ENCODE assay signal across 8 cellular contexts in genomic region chr19:55676384-55676783, GRCh38. TPM values are rescaled to one million over a fixed set of nuclear protein-coding genes. Genes with fewer than 3 reads are reported as not detected.
DNase-seq lines count a peak whose midpoint lies in the region; ATAC-seq lines count a peak whose summit lies in the region.

No MANE protein-coding gene starts in this region.

- H3K27me3 ChIP-seq in CD4-positive, CD25-positive, alpha-beta regulatory T cell (ENCODE audit: control insufficient read depth, insufficient read depth, low read length), result no peaks in the 10 kb centered on the region

- peaks cover 40% of the 10 kb centered on the region for H3K4me1 ChIP-seq in CD4-positive, CD25-positive, alpha-beta regulatory T cell (ENCODE audit: control insufficient read depth, insufficient read depth, low read length, poor library complexity, severe bottlenecking)

- H3K4me3 Mint-ChIP-seq in CD4-positive, CD25-positive, alpha-beta regulatory T cell, result peak overlapping the region; percentile 94 to 100 (median 99)
- H3K4me3 Mint-ChIP-seq in naive thymus-derived CD8-positive, alpha-beta T cell, result peak overlapping the region; percentile 86 to 98 (median 96)

- no peaks in the 10 kb centered on the region for H3K9me3 ChIP-seq in CD4-positive, CD25-positive, alpha-beta regulatory T cell (ENCODE audit: control insufficient read depth in 2 of 2, low read length in 2 of 2)

- H3K36me3 ChIP-seq in CD4-positive, CD25-positive, alpha-beta regulatory T cell (ENCODE audit: control insufficient read depth, insufficient read depth, low read length), result peaks cover 48% of the 10 kb centered on the region

- H3K4me1 Mint-ChIP-seq in CD4-positive, CD25-positive, alpha-beta regulatory T cell, result peaks cover 19 to 70% (median 27%) of the 10 kb centered on the region in 4 donors
- H3K4me1 Mint-ChIP-seq in naive thymus-derived CD8-positive, alpha-beta T cell, result peaks cover 36 to 78% (median 66%) of the 10 kb centered on the region in 4 donors

- H3K4me3 ChIP-seq in CD4-positive, CD25-positive, alpha-beta regulatory T cell (ENCODE audit: low read depth, low read length), result peak overlapping the region; percentile 95

- ATAC-seq in CD4-positive, CD25-positive, alpha-beta regulatory T cell (ENCODE audit: low read depth in 2 of 2), result no peak
- no peak for ATAC-seq in naive thymus-derived CD8-positive, alpha-beta T cell
- ATAC-seq in HG03196 (IDR thresholded peaks at IDR 0.05; ENCODE audit: unreplicated experiment), result no peak

- POLR2A ChIA-PET in naive thymus-derived CD8-positive, alpha-beta T cell (lab: Charles Lee), result interaction anchor here (1.0 to 1.9 kb wide), 2 partner anchors 10 to 22 kb away, joined by 3 to 5 read pairs; partner anchors contain the start of gene U2AF2

- H3K27me3 Mint-ChIP-seq in CD4-positive, CD25-positive, alpha-beta regulatory T cell, result no peaks in the 10 kb centered on the region
- no peaks in the 10 kb centered on the region for H3K27me3 Mint-ChIP-seq in naive thymus-derived CD8-positive, alpha-beta T cell

- peak overlapping the region in 2 of 3 donors; percentile 92 to 97 for H3K27ac Mint-ChIP-seq in CD4-positive, CD25-positive, alpha-beta regulatory T cell
- H3K27ac Mint-ChIP-seq in naive thymus-derived CD8-positive, alpha-beta T cell, result peak overlapping the region in 7 of 10 donors; percentile 70 to 97 (median 87)

- H3K9me3 Mint-ChIP-seq in CD4-positive, CD25-positive, alpha-beta regulatory T cell, result peaks cover 0 to 3% (median 0%) of the 10 kb centered on the region in 7 donors
- H3K9me3 Mint-ChIP-seq in naive thymus-derived CD8-positive, alpha-beta T cell, result no peaks in the 10 kb centered on the region

- DNase-seq in CD4-positive, CD25-positive, alpha-beta regulatory T cell, result no peak
- DNase-seq in NCI-H69 (lab: John Stamatoyannopoulos, UW) (peak; percentile 11), dermis blood vessel endothelial cell (peak; percentile 27), GM19238 (ENCODE audit: insufficient read length, low spot score) (no peak), NCI-H526 treated with DMSO at 0.1 percent for 48 hours (lab: John Stamatoyannopoulos, UW) (no peak)
- DNase-seq in naive thymus-derived CD8-positive, alpha-beta T cell, result no peak
- DNase-seq in activated CD4-positive, CD25-positive, alpha-beta regulatory T cell (lab: John Stamatoyannopoulos, UW), result no peak

- H3K27ac ChIP-seq in CD4-positive, CD25-positive, alpha-beta regulatory T cell (ENCODE audit: insufficient read depth, low read length, poor library complexity, severe bottlenecking), result no peak overlapping the region

- H3K36me3 Mint-ChIP-seq in CD4-positive, CD25-positive, alpha-beta regulatory T cell, result peaks cover 18% of the 10 kb centered on the region
- H3K36me3 Mint-ChIP-seq in naive thymus-derived CD8-positive, alpha-beta T cell, result peaks cover 2 to 61% (median 4%) of the 10 kb centered on the region in 3 donors

RNA-seq across cellular contexts. Expression of gene EPN1, which starts 1.4 kb away (rescaled TPM):
- total RNA-seq in CD4-positive, CD25-positive, alpha-beta regulatory T cell, result 46.1 TPM
- polyA plus RNA-seq in CD4-positive, CD25-positive, alpha-beta regulatory T cell, result 1 to 10 TPM; 6.3 to 8.3 (median 7.6) TPM
- total RNA-seq in dermis blood vessel endothelial cell, result 71.6 and 243 TPM in 2 replicates
- 10 to 100 TPM; 49.5 to 52.2 TPM for total RNA-seq in naive thymus-derived CD8-positive, alpha-beta T cell
- polyA plus RNA-seq in naive thymus-derived CD8-positive, alpha-beta T cell, result 10 to 100 TPM in 1 of 3 donors, 1 to 10 TPM in 2; 5.5 to 15.8 (median 7.5) TPM

RNA-seq across cellular contexts. Expression of gene U2AF2, which starts 21.5 kb away (rescaled TPM):
- total RNA-seq in CD4-positive, CD25-positive, alpha-beta regulatory T cell, result 283 TPM
- 1 to 10 TPM; 7.2 to 9.3 (median 8.2) TPM for polyA plus RNA-seq in CD4-positive, CD25-positive, alpha-beta regulatory T cell
- 84.1 and 172 TPM in 2 replicates for total RNA-seq in dermis blood vessel endothelial cell
- 100 to 1,000 TPM; 284 to 289 TPM for total RNA-seq in naive thymus-derived CD8-positive, alpha-beta T cell
- 10 to 100 TPM in 1 of 3 donors, 1 to 10 TPM in 2; 6.6 to 10.6 (median 8.1) TPM for polyA plus RNA-seq in naive thymus-derived CD8-positive, alpha-beta T cell

RNA-seq across cellular contexts. Expression of gene CCDC106, which starts 28.4 kb away (rescaled TPM):
- total RNA-seq in CD4-positive, CD25-positive, alpha-beta regulatory T cell, result 0.99 TPM
- polyA plus RNA-seq in CD4-positive, CD25-positive, alpha-beta regulatory T cell, result 1 to 10 TPM in 1 of 4 donors, under 1 TPM in 3; 0.22 to 1.0 (median 0.51) TPM
- total RNA-seq in dermis blood vessel endothelial cell, result 7.8 and 13.9 TPM in 2 replicates
- 1 to 10 TPM; 5.3 to 8.3 TPM for total RNA-seq in naive thymus-derived CD8-positive, alpha-beta T cell
- polyA plus RNA-seq in naive thymus-derived CD8-positive, alpha-beta T cell, result 1 to 10 TPM; 2.6 to 4.4 (median 4.3) TPM

RNA-seq across cellular contexts. Expression of gene ZNF581, which starts 32.9 kb away (rescaled TPM):
- total RNA-seq in CD4-positive, CD25-positive, alpha-beta regulatory T cell, result 23.7 TPM
- 10 to 100 TPM; 26.5 to 36.6 (median 35.1) TPM for polyA plus RNA-seq in CD4-positive, CD25-positive, alpha-beta regulatory T cell
- 16.3 and 20.8 TPM in 2 replicates for total RNA-seq in dermis blood vessel endothelial cell
- 10 to 100 TPM; 33.8 to 36.3 TPM for total RNA-seq in naive thymus-derived CD8-positive, alpha-beta T cell
- 10 to 100 TPM; 21.2 to 35.9 (median 34.9) TPM for polyA plus RNA-seq in naive thymus-derived CD8-positive, alpha-beta T cell

RNA-seq across cellular contexts. Expression of gene ZNF580, which starts 35.6 kb away (rescaled TPM):
- 30.8 TPM for total RNA-seq in CD4-positive, CD25-positive, alpha-beta regulatory T cell
- 10 to 100 TPM; 14.3 to 18.9 (median 16.0) TPM for polyA plus RNA-seq in CD4-positive, CD25-positive, alpha-beta regulatory T cell
- total RNA-seq in dermis blood vessel endothelial cell, result 2.0 and 3.6 TPM in 2 replicates
- 100 to 1,000 TPM; 110 to 111 TPM for total RNA-seq in naive thymus-derived CD8-positive, alpha-beta T cell
- 10 to 100 TPM; 15.3 to 21.7 (median 20.3) TPM for polyA plus RNA-seq in naive thymus-derived CD8-positive, alpha-beta T cell

Comparison
In these comparisons a context has a peak if more than half of its experiments do, and no peak if none do; other contexts are left out.
1. DNase-seq: peak in NCI-H69 (single experiment) and dermis blood vessel endothelial cell (single experiment); none in CD4-positive, CD25-positive, alpha-beta regulatory T cell (0 of 3), naive thymus-derived CD8-positive, alpha-beta T cell (0 of 10), activated CD4-positive, CD25-positive, alpha-beta regulatory T cell (0 of 4), GM19238 (single experiment) and NCI-H526 treated with DMSO at 0.1 percent for 48 hours (single experiment).